In the genomic region with DNA sequence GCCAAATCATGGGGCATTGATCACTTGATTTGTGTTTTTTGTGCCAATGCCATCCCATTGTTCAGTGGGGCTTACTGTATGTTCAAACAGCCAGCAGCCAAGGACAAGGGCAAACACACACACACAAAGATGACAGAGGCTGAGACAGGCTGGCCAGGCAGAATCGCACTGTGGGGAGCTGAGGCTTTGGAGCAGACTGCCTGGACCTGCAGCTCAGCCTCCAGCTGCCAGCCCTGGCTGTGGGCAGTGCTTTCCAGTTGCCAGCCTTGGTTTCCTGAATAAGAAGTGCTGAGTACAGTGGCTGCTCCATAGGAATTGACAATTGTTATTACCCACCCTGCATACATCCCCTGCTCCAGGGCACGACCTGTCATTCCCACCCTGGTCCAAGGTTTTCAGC, we compare ENCODE assay signal across 26 cellular contexts. TPM values are rescaled to one million over a fixed set of nuclear protein-coding genes. Genes with fewer than 3 reads are reported as not detected.
A peak's percentile ranks its signal among the peaks of the same experiment; 100 is the strongest.
DNase-seq lines count a peak whose midpoint lies in the region; ATAC-seq and TF ChIP-seq lines count a peak whose summit lies in the region.
"Had no signal": no experiment of that assay in that cellular context is flagged by ENCODE, and none has a peak within 500 bp of the region (broad histone marks: within the 10 kb centered on the region; RNA-seq: fewer than 3 reads in every experiment).

No MANE protein-coding gene starts in this region.

- CTCF ChIA-PET in CD8-positive, alpha-beta T cell (lab: Charles Lee): no interaction called here

- ATAC-seq in aorta (ENCODE audit: low FRiP score): peak; percentile 13
- ATAC-seq in CD8-positive, alpha-beta T cell: no peak
- ATAC-seq: K562, T-cell had no signal

- TF ChIP-seq CTCF in CD8-positive, alpha-beta T cell (IDR thresholded peaks at IDR 0.05): no peak

- H3K9me3 ChIP-seq in SJCRH30 (replicated peaks) (no peaks in the 10 kb centered on the region), aorta (ENCODE audit: control insufficient read depth, low read length) (no peaks in the 10 kb centered on the region)
- H3K9me3 ChIP-seq in CD8-positive, alpha-beta T cell (ENCODE audit: low read length): no peaks in the 10 kb centered on the region

- H3K4me1 Mint-ChIP-seq in CD8-positive, alpha-beta T cell (ENCODE audit: low read depth): no peaks in the 10 kb centered on the region
- H3K4me1 Mint-ChIP-seq: T-cell had no signal

- POLR2A ChIA-PET in CD8-positive, alpha-beta T cell (lab: Charles Lee): no interaction called here

- H3K27ac ChIP-seq in SJCRH30 (peak overlapping the region; percentile 98), aorta (ENCODE audit: low read depth in 1 of 2, low read length in 2 of 2) (no peak overlapping the region)
- no peak overlapping the region for H3K27ac ChIP-seq in CD8-positive, alpha-beta T cell (ENCODE audit: low read depth, low read length)
- H3K27ac ChIP-seq: PC-9 had no signal

- no peak overlapping the region for H3K27ac Mint-ChIP-seq in CD8-positive, alpha-beta T cell
- H3K27ac Mint-ChIP-seq: T-cell had no signal

- WGBS in aorta, 2 donors: 66% methylated on average over 2 of the region's 2 CpGs

- H3K36me3 Mint-ChIP-seq in CD8-positive, alpha-beta T cell: no peaks in the 10 kb centered on the region
- H3K36me3 Mint-ChIP-seq: T-cell had no signal

- H3K36me3 ChIP-seq in SJCRH30 (no peaks in the 10 kb centered on the region), aorta (ENCODE audit: control insufficient read depth in 1 of 2, insufficient read depth in 2 of 2, low read length in 1 of 2) (no peaks in the 10 kb centered on the region)
- no peaks in the 10 kb centered on the region for H3K36me3 ChIP-seq in CD8-positive, alpha-beta T cell (ENCODE audit: insufficient read depth, low read length)

- peaks cover 60% of the 10 kb centered on the region for H3K4me1 ChIP-seq in SJCRH30
- no peaks in the 10 kb centered on the region for H3K4me1 ChIP-seq in aorta (ENCODE audit: control insufficient read depth in 1 of 2, insufficient read depth in 2 of 2, low read length in 2 of 2)
- no peaks in the 10 kb centered on the region for H3K4me1 ChIP-seq in CD8-positive, alpha-beta T cell (ENCODE audit: insufficient read depth, low read length)

- H3K4me3 ChIP-seq in SJCRH30: peak overlapping the region; percentile 17
- H3K4me3 ChIP-seq in aorta (ENCODE audit: low read length in 2 of 2): no peak overlapping the region
- H3K4me3 ChIP-seq in CD8-positive, alpha-beta T cell (ENCODE audit: low read depth, low read length): no peak overlapping the region
- H3K4me3 ChIP-seq: K562, PC-9 had no signal

- no peak overlapping the region for H3K4me3 Mint-ChIP-seq in CD8-positive, alpha-beta T cell
- H3K4me3 Mint-ChIP-seq: T-cell had no signal

- DNase-seq in NCI-H2029 (lab: John Stamatoyannopoulos, UW) (peak; percentile 1), NCI-H2029 treated with DMSO at 0.1 percent for 48 hours (lab: John Stamatoyannopoulos, UW) (no peak), DMS153 treated with DMSO at 0.1 percent for 48 hours (lab: John Stamatoyannopoulos, UW; ENCODE audit: unreplicated experiment) (peak; percentile 29), SJCRH30 (peak; percentile 54 to 69), aorta (no peak)
- no peak for DNase-seq in CD8-positive, alpha-beta T cell
- DNase-seq in activated CD8-positive, alpha-beta memory T cell treated with anti-CD3 and anti-CD28 coated beads, Interleukin-2, amount 50 U/mL, for 4 hours: no peak
- DNase-seq: DND-41, Kasumi-1, MV-4-11, NCI-H1105, NCI-H1436 treated with DMSO at 0.1 percent for 48 hours, NCI-H2081, NCI-H2227 treated with DMSO at 0.1 percent for 48 hours, NCI-H510A treated with DMSO at 0.1 percent for 48 hours, NCI-H774, PC-9, Right ventricle myocardium superior, T-cell had no signal

- no peaks in the 10 kb centered on the region for H3K27me3 Mint-ChIP-seq in CD8-positive, alpha-beta T cell (ENCODE audit: low read depth)
- H3K27me3 Mint-ChIP-seq: T-cell had no signal

- intact Hi-C loops in aorta (cut with DNase I): no loop called here
- intact Hi-C loops in CD8-positive, alpha-beta T cell (cut with DNase I, micrococcal nuclease): no loop called here

- no peaks in the 10 kb centered on the region for H3K27me3 ChIP-seq in SJCRH30
- H3K27me3 ChIP-seq in aorta (ENCODE audit: control insufficient read depth in 1 of 2, insufficient read depth in 2 of 2, low read length in 1 of 2): no peaks in the 10 kb centered on the region
- H3K27me3 ChIP-seq in CD8-positive, alpha-beta T cell (ENCODE audit: insufficient read depth, low read length): no peaks in the 10 kb centered on the region

- H3K9me3 Mint-ChIP-seq in CD8-positive, alpha-beta T cell: no peaks in the 10 kb centered on the region

RNA-seq across cellular contexts. Expression of a gene that starts 16.9 kb away (rescaled TPM):
- total RNA-seq in SJCRH30 (2014; rRNA removed; shearing (Covaris generic)): 15.8 and 20.6 TPM in 2 replicates
- 1 to 10 TPM in 1 of 2 donors, not detected in 1; 3.2 TPM for total RNA-seq in aorta
- polyA plus RNA-seq in aorta: 1 to 10 TPM in 1 of 2 donors, not detected in 1; 3.9 TPM
- total RNA-seq in CD8-positive, alpha-beta T cell: not detected
- total RNA-seq: A172, HT-29, K562, M059J, PC-9, RPMI7951, SK-MEL-5, T-cell had no signal
- polyA plus RNA-seq: BJ, K562 had no signal

Comparison
In these comparisons a context has a peak if more than half of its experiments do, and no peak if none do; other contexts are left out.
1. DNase-seq: peak in NCI-H2029 (single experiment), DMS153 treated with DMSO at 0.1 percent for 48 hours (single experiment) and SJCRH30 (2 of 2); none in NCI-H2029 treated with DMSO at 0.1 percent for 48 hours (single experiment), aorta (0 of 2), CD8-positive, alpha-beta T cell (0 of 7) and activated CD8-positive, alpha-beta memory T cell treated with anti-CD3 and anti-CD28 coated beads, Interleukin-2, amount 50 U/mL, for 4 hours (single experiment).